ENCODE assay signal across 25 cellular contexts in the genomic region with DNA sequence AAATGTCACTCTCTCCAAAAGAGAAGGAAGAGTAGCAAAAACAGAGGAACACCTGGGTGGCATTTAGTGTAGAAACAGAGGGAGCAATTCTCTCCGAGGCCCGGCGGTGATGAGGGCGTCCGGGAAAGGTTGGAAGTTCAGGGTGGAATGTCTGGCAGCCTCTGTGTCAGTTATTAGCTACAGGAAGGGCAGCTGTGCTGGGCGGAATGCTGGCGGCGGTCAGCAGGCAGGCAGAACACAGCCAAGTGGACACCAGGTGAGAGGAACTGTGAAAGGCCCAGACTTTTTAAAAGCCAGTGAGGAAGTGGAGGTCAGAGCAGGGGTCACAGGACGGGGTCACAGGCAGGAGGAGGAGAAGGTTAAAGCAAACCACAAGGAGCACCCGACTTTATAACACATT.
DNase-seq lines count a peak whose midpoint lies in the region; ATAC-seq and TF ChIP-seq lines count a peak whose summit lies in the region.
"Had no signal": no experiment of that assay in that cellular context is flagged by ENCODE, and none has a peak within 500 bp of the region (broad histone marks: within the 10 kb centered on the region; RNA-seq: fewer than 3 reads in every experiment).

No MANE protein-coding gene starts in this region.

- H3K27me3 Mint-ChIP-seq in neural crest cell (ENCODE audit: low read depth): peaks cover 6% of the 10 kb centered on the region
- no peaks in the 10 kb centered on the region for H3K27me3 Mint-ChIP-seq in activated T-helper 17 cell treated with anti-CD3 and anti-CD28 coated beads, Interleukin-2, amount 50 U/mL, for 72 hours
- H3K27me3 Mint-ChIP-seq: activated B cell treated with CpG ODN at 0.5 μM for 24 hours; activated naive CD4-positive, alpha-beta T cell treated with anti-CD3 and anti-CD28 coated beads, Interleukin-2, amount 50 U/mL, for 24 hours had no signal

- H3K4me1 ChIP-seq in ascending aorta: no peaks in the 10 kb centered on the region
- H3K4me1 ChIP-seq: foreskin keratinocyte, pancreas had no signal

- no peaks in the 10 kb centered on the region for H3K9me3 Mint-ChIP-seq in neural crest cell
- H3K9me3 Mint-ChIP-seq in activated T-helper 17 cell treated with anti-CD3 and anti-CD28 coated beads, Interleukin-2, amount 50 U/mL, for 72 hours: peaks cover 3% of the 10 kb centered on the region
- H3K9me3 Mint-ChIP-seq: activated naive CD4-positive, alpha-beta T cell treated with anti-CD3 and anti-CD28 coated beads, Interleukin-2, amount 50 U/mL, for 24 hours; dendritic cell treated with granulocyte-macrophage colony-stimulating factor and Interleukin-4, amounts not matched to agents 40 ng/mL and 50 ng/mL, for 4 days had no signal

- TF ChIP-seq CTCF in neural crest cell (conservative IDR thresholded peaks at IDR 0.05): no peak
- no peak for TF ChIP-seq CTCF in ascending aorta (IDR thresholded peaks at IDR 0.05)

- H3K27ac Mint-ChIP-seq in neural crest cell (ENCODE audit: unreplicated experiment): peak overlapping the region; percentile 1
- H3K27ac Mint-ChIP-seq in activated T-helper 17 cell treated with anti-CD3 and anti-CD28 coated beads, Interleukin-2, amount 50 U/mL, for 72 hours: no peak overlapping the region
- H3K27ac Mint-ChIP-seq: activated B cell treated with CpG ODN at 0.5 μM for 24 hours; activated CD8-positive, alpha-beta T cell treated with anti-CD3 and anti-CD28 coated beads, Interleukin-2, amount 10 ng/mL, durations not matched to agents 7 days and 5 days; activated naive CD4-positive, alpha-beta T cell treated with anti-CD3 and anti-CD28 coated beads, Interleukin-2, amount 50 U/mL, for 24 hours; dendritic cell treated with granulocyte-macrophage colony-stimulating factor and Interleukin-4, amounts not matched to agents 40 ng/mL and 50 ng/mL, for 4 days; T-helper 2 cell treated with Interferon-gamma antibody and Interleukin-4, amounts not matched to agents 5 μg/mL and 100 μg/mL, for 36 hours had no signal

- DNase-seq in Right ventricle myocardium superior: peak; percentile 59
- DNase-seq in cardiac septum (ENCODE audit: low spot score): no peak
- peak; percentile 57 for DNase-seq in left ventricle myocardium superior
- no peak for DNase-seq in neural crest cell (ENCODE audit: low read depth, low spot score)
- DNase-seq in ascending aorta (ENCODE audit: low spot score in 2 of 2): no peak
- DNase-seq in mesenteric fat pad (ENCODE audit: low spot score): no peak
- no peak for DNase-seq in NCI-H1436 treated with DMSO at 0.1 percent for 48 hours (lab: John Stamatoyannopoulos, UW)
- DNase-seq: activated B cell treated with CpG ODN at 0.5 μM for 24 hours; activated CD8-positive, alpha-beta T cell treated with anti-CD3 and anti-CD28 coated beads, Interleukin-2, amount 10 ng/mL, durations not matched to agents 7 days and 5 days; activated T-cell treated with anti-CD3 and anti-CD28 coated beads, Interleukin-2, amount 50 U/mL, for 4 hours; foreskin keratinocyte; NCI-H1092 treated with DMSO at 0.1 percent for 48 hours; NCI-H2107; NCI-H69; pancreas; stimulated activated CD4-positive, alpha-beta T cell treated with anti-CD3 and anti-CD28 coated beads, Interleukin-4, amount 100 ng/mL, for 24 hours; stomach; upper lobe of right lung had no signal

- peaks cover 0 to 5% of the 10 kb centered on the region in 2 donors for H3K9me3 ChIP-seq in ascending aorta
- H3K9me3 ChIP-seq: pancreas, SJSA1, upper lobe of right lung had no signal

- no peaks in the 10 kb centered on the region for H3K36me3 ChIP-seq in ascending aorta
- H3K36me3 ChIP-seq: pancreas, SJSA1, stomach, upper lobe of right lung had no signal

- peaks cover 28% of the 10 kb centered on the region for H3K4me1 Mint-ChIP-seq in neural crest cell
- peaks cover 8% of the 10 kb centered on the region for H3K4me1 Mint-ChIP-seq in activated T-helper 17 cell treated with anti-CD3 and anti-CD28 coated beads, Interleukin-2, amount 50 U/mL, for 72 hours
- H3K4me1 Mint-ChIP-seq: activated naive CD4-positive, alpha-beta T cell treated with anti-CD3 and anti-CD28 coated beads, Interleukin-2, amount 50 U/mL, for 24 hours had no signal

- H3K4me3 ChIP-seq in ascending aorta: no peak overlapping the region
- H3K4me3 ChIP-seq: pancreas, SJSA1, stomach, upper lobe of right lung had no signal

- intact Hi-C loops in Right ventricle myocardium superior (cut with DNase I): no loop called here
- intact Hi-C loops in cardiac septum (cut with DNase I): no loop called here
- intact Hi-C loops in left ventricle myocardium superior (cut with micrococcal nuclease): no loop called here
- intact Hi-C loops in ascending aorta (cut with DNase I): no loop called here

- peak; percentile 87 for ATAC-seq in Right ventricle myocardium superior (ENCODE audit: poor library complexity)
- peak; percentile 91 for ATAC-seq in left ventricle myocardium superior
- ATAC-seq in activated T-helper 17 cell treated with anti-CD3 and anti-CD28 coated beads, Interleukin-2, amount 50 U/mL, for 72 hours (replicated peaks): no peak
- ATAC-seq: activated CD8-positive, alpha-beta T cell treated with anti-CD3 and anti-CD28 coated beads, Interleukin-2, amount 10 ng/mL, durations not matched to agents 7 days and 5 days; activated T-cell treated with anti-CD3 and anti-CD28 coated beads, Interleukin-2, amount 50 U/mL, for 4 hours; foreskin keratinocyte; upper lobe of right lung had no signal

- H3K27me3 ChIP-seq in ascending aorta: no peaks in the 10 kb centered on the region
- H3K27me3 ChIP-seq: foreskin keratinocyte, pancreas, SJSA1, stomach, upper lobe of right lung had no signal

- H3K4me3 Mint-ChIP-seq in neural crest cell: no peak overlapping the region
- no peak overlapping the region for H3K4me3 Mint-ChIP-seq in activated T-helper 17 cell treated with anti-CD3 and anti-CD28 coated beads, Interleukin-2, amount 50 U/mL, for 72 hours
- H3K4me3 Mint-ChIP-seq: activated B cell treated with CpG ODN at 0.5 μM for 24 hours; activated CD8-positive, alpha-beta T cell treated with anti-CD3 and anti-CD28 coated beads, Interleukin-2, amount 10 ng/mL, durations not matched to agents 7 days and 5 days; activated naive CD4-positive, alpha-beta T cell treated with anti-CD3 and anti-CD28 coated beads, Interleukin-2, amount 50 U/mL, for 24 hours; activated T-cell treated with anti-CD3 and anti-CD28 coated beads, Interleukin-2, amount 50 U/mL, for 4 hours; dendritic cell treated with granulocyte-macrophage colony-stimulating factor and Interleukin-4, amounts not matched to agents 40 ng/mL and 50 ng/mL, for 4 days; T-helper 2 cell treated with Interferon-gamma antibody and Interleukin-4, amounts not matched to agents 5 μg/mL and 100 μg/mL, for 36 hours had no signal

- no peaks in the 10 kb centered on the region for H3K36me3 Mint-ChIP-seq in neural crest cell (ENCODE audit: low read depth)
- no peaks in the 10 kb centered on the region for H3K36me3 Mint-ChIP-seq in activated T-helper 17 cell treated with anti-CD3 and anti-CD28 coated beads, Interleukin-2, amount 50 U/mL, for 72 hours (ENCODE audit: low read depth)

- H3K27ac ChIP-seq in ascending aorta: no peak overlapping the region
- H3K27ac ChIP-seq: C4-2B, foreskin keratinocyte, KMS-11, pancreas, upper lobe of right lung had no signal

Comparison
In these comparisons a context has a peak if more than half of its experiments do, and no peak if none do; other contexts are left out.
1. DNase-seq: peak in Right ventricle myocardium superior (single experiment) and left ventricle myocardium superior (single experiment); none in cardiac septum (single experiment), neural crest cell (single experiment), ascending aorta (0 of 2), mesenteric fat pad (single experiment) and NCI-H1436 treated with DMSO at 0.1 percent for 48 hours (single experiment).